In the genomic region with DNA sequence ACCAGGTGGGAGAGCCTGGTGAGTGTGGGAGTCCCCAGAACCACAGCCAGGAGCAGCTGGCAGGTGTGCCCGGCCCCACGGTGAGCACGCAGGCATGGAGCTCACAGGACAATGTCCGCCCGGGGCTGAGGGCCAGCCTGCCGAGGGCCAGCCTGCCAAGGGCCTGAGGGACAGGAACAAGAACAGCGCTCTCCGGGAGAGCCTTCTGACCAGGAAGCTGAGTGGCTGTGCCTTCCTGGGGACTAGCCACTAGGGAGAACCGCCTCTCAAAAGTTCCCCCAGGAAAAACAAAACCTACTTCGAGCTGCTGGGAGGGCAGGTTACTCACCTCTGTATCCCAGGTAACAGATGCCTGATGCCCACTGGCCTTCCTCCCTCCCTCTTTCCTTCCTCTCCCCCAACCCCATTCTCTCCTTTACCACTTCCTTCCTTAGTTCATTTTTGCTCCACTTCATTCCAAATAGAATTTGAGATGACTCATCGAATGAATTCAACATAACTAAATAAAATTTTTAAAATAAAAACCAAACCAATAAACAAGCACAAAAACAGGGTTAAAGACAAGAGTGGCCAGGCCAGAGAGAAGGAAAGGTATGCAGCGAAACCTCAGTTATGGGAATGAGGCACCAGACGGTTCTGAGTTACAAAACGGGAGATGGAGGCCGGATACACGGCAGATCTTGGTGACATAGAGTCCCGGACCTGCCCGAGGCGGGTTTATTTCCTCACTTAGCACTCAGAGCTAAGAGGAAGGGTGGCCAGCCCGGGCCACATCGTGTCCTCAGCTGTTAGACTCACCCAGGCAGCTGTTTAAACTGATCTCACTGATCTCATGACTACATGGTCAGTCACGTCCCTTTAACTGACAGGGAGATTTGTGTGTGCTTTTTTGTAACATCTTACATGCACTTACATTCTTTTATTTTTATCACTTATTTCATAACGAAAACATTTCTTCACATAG, we compare ENCODE assay signal across 8 cellular contexts.
DNase-seq lines count a peak whose midpoint lies in the region; ATAC-seq and TF ChIP-seq lines count a peak whose summit lies in the region.

No MANE protein-coding gene starts in this region.

- H3F3A ChIP-seq in GM23338 (replicated peaks; ENCODE audit: low read depth): no peaks in the 10 kb centered on the region

- 0 out of 2 replicates have a peak, but pooled peaks cover 9% of the 10 kb centered on the region for H3K79me2 ChIP-seq in GM23338 (replicated peaks; ENCODE audit: insufficient read depth)

- no peaks in the 10 kb centered on the region for H3K9me3 ChIP-seq in gastrocnemius medialis

- 0 out of 2 replicates have a peak overlapping the region, but pooled peaks have one; percentile 42 for H3K27ac ChIP-seq in GM23338 (ENCODE audit: low read depth)
- peak overlapping the region; percentile 91 to 98 (median 94) for H3K27ac ChIP-seq in gastrocnemius medialis

- H3K4me2 ChIP-seq in GM23338: no peak overlapping the region

- TF ChIP-seq CTCF in GM23338 (conservative IDR thresholded peaks at IDR 0.05; ENCODE audit: low read depth in 2 of 2): no peak
- peak in 1 of 5 experiments; percentile 13 for TF ChIP-seq CTCF in gastrocnemius medialis (IDR thresholded peaks at IDR 0.05 in 4 of 5, conservative IDR thresholded peaks at IDR 0.05 in 1 of 5)
- TF ChIP-seq CTCF in Calu3 (IDR thresholded peaks at IDR 0.05; ENCODE audit: unreplicated experiment): no peak
- no peak for TF ChIP-seq CTCF in activated CD8-positive, alpha-beta T cell treated with anti-CD3 and anti-CD28 coated beads for 36 hours (IDR thresholded peaks at IDR 0.05)

- in situ Hi-C loops in gastrocnemius medialis (cut with MboI; ENCODE audit: low sequenced_read_pairs in 4 of 4): no loop called here

- no peaks in the 10 kb centered on the region; the same call in 1 of the 2 replicates for H3K4me1 ChIP-seq in GM23338 (ENCODE audit: insufficient read depth)
- peaks cover 51 to 60% of the 10 kb centered on the region in 2 donors for H3K4me1 ChIP-seq in gastrocnemius medialis

- H3K27me3 ChIP-seq in GM23338 (ENCODE audit: insufficient read depth) (no peaks in the 10 kb centered on the region), gastrocnemius medialis (no peaks in the 10 kb centered on the region)

- no peaks in the 10 kb centered on the region; the same call in 1 of the 2 replicates for H4K20me1 ChIP-seq in GM23338 (replicated peaks; ENCODE audit: insufficient read depth)

- CTCF ChIA-PET in Calu3 (lab: Charles Lee): no interaction called here
- CTCF ChIA-PET in activated CD8-positive, alpha-beta T cell treated with anti-CD3 and anti-CD28 coated beads for 36 hours (lab: Charles Lee): no interaction called here

- BruUV-seq in Calu3 (replicated peaks; lab: Mats Ljungman, UMichigan): no TSS peak

- H3K4me3 ChIP-seq in GM23338 (no peak overlapping the region), gastrocnemius medialis (peak overlapping the region; percentile 50 to 61 (median 56))

- H3K9me2 ChIP-seq in GM23338 (ENCODE audit: insufficient read depth): no peaks in the 10 kb centered on the region

- H2AFZ ChIP-seq in GM23338: no peak overlapping the region

- POLR2A ChIA-PET in activated CD8-positive, alpha-beta T cell treated with anti-CD3 and anti-CD28 coated beads for 36 hours (lab: Charles Lee): no interaction called here

- peaks cover 3% of the 10 kb centered on the region; the same call in 1 of the 3 replicates for H3K36me3 Mint-ChIP-seq in GM23338 (ENCODE audit: low read depth)
- H3K36me3 Mint-ChIP-seq in Calu3 (ENCODE audit: insufficient read depth, unreplicated experiment): no peaks in the 10 kb centered on the region
- H3K36me3 Mint-ChIP-seq in activated CD8-positive, alpha-beta T cell treated with anti-CD3 and anti-CD28 coated beads for 36 hours (ENCODE audit: low read depth): no peaks in the 10 kb centered on the region

- H3K27ac Mint-ChIP-seq in GM23338 (peak overlapping the region; percentile 86; the same call in 1 of the 2 replicates), Calu3 (ENCODE audit: unreplicated experiment) (no peak overlapping the region)
- H3K27ac Mint-ChIP-seq in activated CD8-positive, alpha-beta T cell treated with anti-CD3 and anti-CD28 coated beads for 36 hours: no peak overlapping the region

- ATAC-seq in GM23338: peak; percentile 26
- peak; percentile 83 for ATAC-seq in Right ventricle myocardium superior (ENCODE audit: poor library complexity)
- peak; percentile 74 for ATAC-seq in gastrocnemius medialis
- ATAC-seq in activated CD8-positive, alpha-beta T cell treated with anti-CD3 and anti-CD28 coated beads for 36 hours: no peak

- no peak for DNase-seq in GM23338 (ENCODE audit: low spot score)
- DNase-seq in SW480 (ENCODE audit: low spot score): peak; percentile 82
- DNase-seq in Right ventricle myocardium superior: peak; percentile 77
- peak; percentile 91 to 94 for DNase-seq in gastrocnemius medialis
- DNase-seq in Calu3: no peak
- no peak for DNase-seq in 8988T
- DNase-seq in activated CD8-positive, alpha-beta T cell treated with anti-CD3 and anti-CD28 coated beads for 36 hours: no peak
- no peak for DNase-seq in SK-N-DZ (ENCODE audit: low spot score)

- H3K9me3 Mint-ChIP-seq in GM23338: no peaks in the 10 kb centered on the region
- H3K9me3 Mint-ChIP-seq in Calu3 (ENCODE audit: low read depth, unreplicated experiment): no peaks in the 10 kb centered on the region
- no peaks in the 10 kb centered on the region for H3K9me3 Mint-ChIP-seq in activated CD8-positive, alpha-beta T cell treated with anti-CD3 and anti-CD28 coated beads for 36 hours

- H3K4me1 Mint-ChIP-seq in GM23338 (peaks cover 35% of the 10 kb centered on the region), Calu3 (ENCODE audit: low read depth, unreplicated experiment) (peaks cover 8% of the 10 kb centered on the region)
- H3K4me1 Mint-ChIP-seq in activated CD8-positive, alpha-beta T cell treated with anti-CD3 and anti-CD28 coated beads for 36 hours (ENCODE audit: low read depth): no peaks in the 10 kb centered on the region

- peak; percentile 76 to 87 for TF ChIP-seq POLR2A in gastrocnemius medialis (IDR thresholded peaks at IDR 0.05)

- H3K27me3 Mint-ChIP-seq in GM23338 (ENCODE audit: insufficient read depth, low read depth, poor library complexity) (peaks cover 8% of the 10 kb centered on the region), Calu3 (ENCODE audit: unreplicated experiment) (no peaks in the 10 kb centered on the region)
- H3K27me3 Mint-ChIP-seq in activated CD8-positive, alpha-beta T cell treated with anti-CD3 and anti-CD28 coated beads for 36 hours: no peaks in the 10 kb centered on the region

- H3K4me3 Mint-ChIP-seq in GM23338: no peak overlapping the region; the same call in 2 of the 3 replicates
- H3K4me3 Mint-ChIP-seq in Calu3 (ENCODE audit: low read depth, unreplicated experiment): no peak overlapping the region
- H3K4me3 Mint-ChIP-seq in activated CD8-positive, alpha-beta T cell treated with anti-CD3 and anti-CD28 coated beads for 36 hours: no peak overlapping the region

- H3K36me3 ChIP-seq in GM23338 (ENCODE audit: insufficient read depth) (no peaks in the 10 kb centered on the region), gastrocnemius medialis (no peaks in the 10 kb centered on the region)

- intact Hi-C loops in Right ventricle myocardium superior (cut with DNase I) (no loop called here), gastrocnemius medialis (cut with DNase I; ENCODE audit: low total_unique reads) (loop anchor here (1.0 to 2.0 kb wide), 2 partner anchors 22 to 29 kb away; no protein-coding TSS in a partner anchor), Calu3 (cut with micrococcal nuclease; ENCODE audit: unreplicated experiment) (no loop called here)
- intact Hi-C loops in activated CD8-positive, alpha-beta T cell treated with anti-CD3 and anti-CD28 coated beads for 36 hours (cut with micrococcal nuclease): no loop called here

TF ChIP-seq in GM23338, 12 proteins besides CTCF, POLR2A, EP300 and RAD21:
- no peak for TF ChIP-seq NANOG (IDR thresholded peaks at IDR 0.05; ENCODE audit: borderline replicate concordance)
- TF ChIP-seq, protein P1, sequence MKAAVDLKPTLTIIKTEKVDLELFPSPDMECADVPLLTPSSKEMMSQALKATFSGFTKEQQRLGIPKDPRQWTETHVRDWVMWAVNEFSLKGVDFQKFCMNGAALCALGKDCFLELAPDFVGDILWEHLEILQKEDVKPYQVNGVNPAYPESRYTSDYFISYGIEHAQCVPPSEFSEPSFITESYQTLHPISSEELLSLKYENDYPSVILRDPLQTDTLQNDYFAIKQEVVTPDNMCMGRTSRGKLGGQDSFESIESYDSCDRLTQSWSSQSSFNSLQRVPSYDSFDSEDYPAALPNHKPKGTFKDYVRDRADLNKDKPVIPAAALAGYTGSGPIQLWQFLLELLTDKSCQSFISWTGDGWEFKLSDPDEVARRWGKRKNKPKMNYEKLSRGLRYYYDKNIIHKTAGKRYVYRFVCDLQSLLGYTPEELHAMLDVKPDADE (IDR thresholded peaks at IDR 0.05): no peak
- no peak for TF ChIP-seq EZH2 (IDR thresholded peaks at IDR 0.05; ENCODE audit: low read depth, unreplicated experiment)
- TF ChIP-seq CREB1 (CRISPR knock-in tag; IDR thresholded peaks at IDR 0.05; ENCODE audit: low read depth): no peak

Comparison
In these comparisons a context has a peak if more than half of its experiments do, and no peak if none do; other contexts are left out.
1. DNase-seq: peak in SW480 (single experiment), Right ventricle myocardium superior (single experiment) and gastrocnemius medialis (2 of 2); none in GM23338 (single experiment), Calu3 (single experiment), 8988T (single experiment), activated CD8-positive, alpha-beta T cell treated with anti-CD3 and anti-CD28 coated beads for 36 hours (single experiment) and SK-N-DZ (single experiment).